In genomic region chr5:177311361-177311722, GRCh38 we compare ENCODE assay signal across 8 cellular contexts. TPM values are rescaled to one million over a fixed set of nuclear protein-coding genes. Genes with fewer than 3 reads are reported as not detected.
DNase-seq lines count a peak whose midpoint lies in the region; ATAC-seq and TF ChIP-seq lines count a peak whose summit lies in the region.

No MANE protein-coding gene starts in this region.

- TF ChIP-seq CTCF in AG09309 (IDR thresholded peaks at IDR 0.05; ENCODE audit: control insufficient read depth, insufficient read depth, low read depth, low read length, missing control alignments) (no peak), SU-DHL-6 (IDR thresholded peaks at IDR 0.05; ENCODE audit: insufficient read depth, low read length, poor library complexity, severe bottlenecking) (no peak), heart right ventricle (IDR thresholded peaks at IDR 0.05) (no peak)

- H2AFZ ChIP-seq in GM23248 (peak overlapping the region; percentile 86), SU-DHL-6 (ENCODE audit: low read depth, low read length, severe bottlenecking) (no peak overlapping the region)

- in situ Hi-C loops in GM23248 (cut with MboI) = no loop called here

- H3K4me1 ChIP-seq in GM23248 (ENCODE audit: insufficient read depth) (peaks cover 3% of the 10 kb centered on the region; the same call in 1 of the 2 replicates), heart right ventricle (peaks cover 14 to 69% (median 28%) of the 10 kb centered on the region in 9 donors)

- H3K4me2 ChIP-seq in GM23248 (ENCODE audit: unreplicated experiment) (peak overlapping the region; percentile 98), SU-DHL-6 (ENCODE audit: low read depth, low read length, poor library complexity, severe bottlenecking) (peak overlapping the region; percentile 88)

- no peak overlapping the region for H3K27ac ChIP-seq in GM23248
- H3K27ac ChIP-seq in SU-DHL-6 (ENCODE audit: low read depth, low read length) = peak overlapping the region; percentile 88
- peak overlapping the region in 1 of 10 donors; percentile 67 for H3K27ac ChIP-seq in heart right ventricle

- H3K9ac ChIP-seq in GM23248 (peak overlapping the region; percentile 79), SU-DHL-6 (ENCODE audit: low read length) (peak overlapping the region; percentile 75)

- H3K9me2 ChIP-seq in GM23248 (ENCODE audit: insufficient read depth) (no peaks in the 10 kb centered on the region), SU-DHL-6 (replicated peaks; ENCODE audit: insufficient read depth, low read length) (no peaks in the 10 kb centered on the region)

- H3K9me3 ChIP-seq in GM23248 (ENCODE audit: low read depth) (no peaks in the 10 kb centered on the region), SU-DHL-6 (ENCODE audit: insufficient read depth, low read length) (no peaks in the 10 kb centered on the region), heart right ventricle (no peaks in the 10 kb centered on the region)

- intact Hi-C loops in heart right ventricle (cut with DNase I) = loop anchor here in 4 of 10 donors (5.0 to 10.0 kb wide), 5 partner anchors 53 to 193 kb away; partner anchors contain the start of genes PDLIM7 (in 2 of the 4) and DOK3 (in 1 of the 4)

- no peaks in the 10 kb centered on the region; the same call in 1 of the 2 replicates for H3F3A ChIP-seq in GM23248 (ENCODE audit: insufficient read depth)
- peaks cover 34% of the 10 kb centered on the region for H3F3A ChIP-seq in SU-DHL-6 (ENCODE audit: insufficient read depth)

- peaks cover 30% of the 10 kb centered on the region for H3K79me2 ChIP-seq in GM23248 (ENCODE audit: insufficient read depth)
- H3K79me2 ChIP-seq in SU-DHL-6 (ENCODE audit: insufficient read depth, low read length) = no peaks in the 10 kb centered on the region

- 4 to 12% methylated on average over 18 to 22 of the region's 27 CpGs for WGBS in GM23248 (ENCODE audit: low coverage in 1 of 2, low lambda C conversion rate in 2 of 2, missing lambda C conversion rate in 2 of 2), 2 experiments
- 2% methylated on average over 21 to 27 of the region's 27 CpGs for WGBS in heart right ventricle, 2 donors

- no peaks in the 10 kb centered on the region for H3K36me3 ChIP-seq in GM23248 (ENCODE audit: low read depth)
- 0 out of 2 replicates have a peak, but pooled peaks cover 2% of the 10 kb centered on the region for H3K36me3 ChIP-seq in SU-DHL-6 (ENCODE audit: low read length)
- peaks cover 0 to 19% (median 7%) of the 10 kb centered on the region in 9 donors for H3K36me3 ChIP-seq in heart right ventricle

- H3K27me3 ChIP-seq in GM23248 (replicated peaks; ENCODE audit: insufficient read depth) (no peaks in the 10 kb centered on the region), SU-DHL-6 (ENCODE audit: low read length) (no peaks in the 10 kb centered on the region), heart right ventricle (no peaks in the 10 kb centered on the region)

- no peaks in the 10 kb centered on the region for H4K20me1 ChIP-seq in GM23248 (ENCODE audit: insufficient read depth)
- H4K20me1 ChIP-seq in SU-DHL-6 (ENCODE audit: low read depth, low read length) = peaks cover 6% of the 10 kb centered on the region; the same call in 1 of the 2 replicates

- no peak for DNase-seq in AG09309 (ENCODE audit: low read depth)
- peak; percentile 59 for DNase-seq in GM23248
- no peak for DNase-seq in heart right ventricle
- DNase-seq in skeletal muscle cell (ENCODE audit: low read depth) = no peak
- DNase-seq in DMS79 (lab: John Stamatoyannopoulos, UW) = no peak

- ATAC-seq in heart right ventricle = peak in 5 of 8 donors; percentile 3 to 15 (median 6)
- ATAC-seq in GM19328 (IDR thresholded peaks at IDR 0.05; ENCODE audit: unreplicated experiment) = no peak
- ATAC-seq in GM21381 (IDR thresholded peaks at IDR 0.05; ENCODE audit: unreplicated experiment) = no peak

- H3K4me3 ChIP-seq in AG09309 (ENCODE audit: control insufficient read depth, low read depth, low read length) (peak overlapping the region; percentile 63), GM23248 (peak overlapping the region; percentile 79), SU-DHL-6 (ENCODE audit: insufficient read depth, low read length, poor library complexity, severe bottlenecking) (peak overlapping the region; percentile 64), heart right ventricle (peak overlapping the region in 9 of 10 donors; percentile 39 to 70 (median 61)), skeletal muscle cell (ENCODE audit: low read depth, low read length) (peak overlapping the region; percentile 70)

RNA-seq across cellular contexts. Expression of gene MXD3, which starts 0.4 kb away (rescaled TPM):
- 7.8 and 23.0 TPM in 2 replicates for total RNA-seq in GM23248 (2014; rRNA removed; shearing (Covaris generic))
- 6.1 and 6.5 TPM in 2 replicates for polyA plus RNA-seq in GM23248 (2016; fragmentation: Nextera tagmentation; extraction: Ambion mirVana)
- total RNA-seq in heart right ventricle = 1 to 10 TPM; 1.2 to 6.4 (median 2.4) TPM
- polyA plus RNA-seq in heart right ventricle = 1 to 10 TPM; 2.3 to 7.1 TPM

RNA-seq across cellular contexts. Expression of gene PRELID1, which starts 7.7 kb away (rescaled TPM):
- 184 and 212 TPM in 2 replicates for total RNA-seq in GM23248 (2014; rRNA removed; shearing (Covaris generic))
- polyA plus RNA-seq in GM23248 (2016; fragmentation: Nextera tagmentation; extraction: Ambion mirVana) (253 and 255 TPM in 2 replicates), heart right ventricle (100 to 1,000 TPM in 1 of 2 donors, 10 to 100 TPM in 1; 53.9 to 166 TPM)
- 10 to 100 TPM; 32.3 to 69.8 (median 36.2) TPM for total RNA-seq in heart right ventricle

RNA-seq across cellular contexts. Expression of gene RAB24, which starts 7.8 kb away (rescaled TPM):
- 31.5 and 35.9 TPM in 2 replicates for total RNA-seq in GM23248 (2014; rRNA removed; shearing (Covaris generic))
- polyA plus RNA-seq in GM23248 (2016; fragmentation: Nextera tagmentation; extraction: Ambion mirVana) (26.6 and 28.9 TPM in 2 replicates), heart right ventricle (10 to 100 TPM; 31.7 to 39.4 TPM)
- total RNA-seq in heart right ventricle = 10 to 100 TPM; 14.7 to 22.1 (median 19.3) TPM

RNA-seq across cellular contexts. Expression of gene LMAN2, which starts 40.1 kb away (rescaled TPM):
- total RNA-seq in GM23248 (2014; rRNA removed; shearing (Covaris generic)) = 313 and 389 TPM in 2 replicates
- polyA plus RNA-seq in GM23248 (2016; fragmentation: Nextera tagmentation; extraction: Ambion mirVana) (303 and 313 TPM in 2 replicates), heart right ventricle (100 to 1,000 TPM in 1 of 2 donors, 10 to 100 TPM in 1; 47.4 to 215 TPM)
- total RNA-seq in heart right ventricle = 100 to 1,000 TPM in 1 of 10 donors, 10 to 100 TPM in 9; 46.3 to 111 (median 56.3) TPM

RNA-seq across cellular contexts. Expression of gene RGS14, which starts 46.4 kb away (rescaled TPM):
- total RNA-seq in GM23248 (2014; rRNA removed; shearing (Covaris generic)) = 4.3 and 6.4 TPM in 2 replicates
- polyA plus RNA-seq in GM23248 (2016; fragmentation: Nextera tagmentation; extraction: Ambion mirVana) = 2.2 and 2.5 TPM in 2 replicates
- total RNA-seq in heart right ventricle = 1 to 10 TPM; 2.2 to 9.6 (median 4.5) TPM
- polyA plus RNA-seq in heart right ventricle = 1 to 10 TPM; 2.6 to 3.9 TPM

Comparison
In these comparisons a context has a peak if more than half of its experiments do, and no peak if none do; other contexts are left out.
1. ATAC-seq: peak in heart right ventricle (5 of 8); none in GM19328 (single experiment) and GM21381 (single experiment).
2. Peak in every context shown above with its lines, with median percentiles within 50 percentile points of each other: H3K4me3 ChIP-seq.